ENCODE assay signal across 1 cellular context in genomic region chr2:86186431-86186830, GRCh38.
TF ChIP-seq lines count a peak whose summit lies in the region.

No MANE protein-coding gene starts in this region.

TF ChIP-seq in IMR-90, 13 proteins besides CTCF, POLR2A, EP300 and RAD21:
- no peak for TF ChIP-seq MAFK (IDR thresholded peaks at IDR 0.05; ENCODE audit: low read depth, low read length)
- TF ChIP-seq CEBPB (IDR thresholded peaks at IDR 0.05; ENCODE audit: low read depth, low read length), result no peak
- no peak for TF ChIP-seq SMC3 (IDR thresholded peaks at IDR 0.05; ENCODE audit: low read depth, low read length)
- TF ChIP-seq RFX5 (IDR thresholded peaks at IDR 0.05; ENCODE audit: low read depth, low read length), result no peak
- no peak for TF ChIP-seq MAZ (IDR thresholded peaks at IDR 0.05; ENCODE audit: borderline replicate concordance, low read depth, low read length)
- TF ChIP-seq CHD1 (IDR thresholded peaks at IDR 0.05; ENCODE audit: low read depth, low read length), result no peak
- TF ChIP-seq MXI1 (IDR thresholded peaks at IDR 0.05; ENCODE audit: borderline replicate concordance, low read depth, low read length), result no peak
- TF ChIP-seq USF2 (IDR thresholded peaks at IDR 0.05; ENCODE audit: low read depth, low read length), result no peak
- TF ChIP-seq FOS (IDR thresholded peaks at IDR 0.05; ENCODE audit: low read depth, low read length), result no peak
- TF ChIP-seq ELK1 (IDR thresholded peaks at IDR 0.05; ENCODE audit: borderline replicate concordance, low read depth, low read length), result no peak
- no peak for TF ChIP-seq NFE2L2 (IDR thresholded peaks at IDR 0.05; ENCODE audit: low read depth, low read length)
- TF ChIP-seq BHLHE40 (IDR thresholded peaks at IDR 0.05; ENCODE audit: low read depth, low read length), result no peak
- no peak for TF ChIP-seq RCOR1 (IDR thresholded peaks at IDR 0.05; ENCODE audit: insufficient replicate concordance, low read length)
